1 cellular context compared by ENCODE assay signal in the genomic region with DNA sequence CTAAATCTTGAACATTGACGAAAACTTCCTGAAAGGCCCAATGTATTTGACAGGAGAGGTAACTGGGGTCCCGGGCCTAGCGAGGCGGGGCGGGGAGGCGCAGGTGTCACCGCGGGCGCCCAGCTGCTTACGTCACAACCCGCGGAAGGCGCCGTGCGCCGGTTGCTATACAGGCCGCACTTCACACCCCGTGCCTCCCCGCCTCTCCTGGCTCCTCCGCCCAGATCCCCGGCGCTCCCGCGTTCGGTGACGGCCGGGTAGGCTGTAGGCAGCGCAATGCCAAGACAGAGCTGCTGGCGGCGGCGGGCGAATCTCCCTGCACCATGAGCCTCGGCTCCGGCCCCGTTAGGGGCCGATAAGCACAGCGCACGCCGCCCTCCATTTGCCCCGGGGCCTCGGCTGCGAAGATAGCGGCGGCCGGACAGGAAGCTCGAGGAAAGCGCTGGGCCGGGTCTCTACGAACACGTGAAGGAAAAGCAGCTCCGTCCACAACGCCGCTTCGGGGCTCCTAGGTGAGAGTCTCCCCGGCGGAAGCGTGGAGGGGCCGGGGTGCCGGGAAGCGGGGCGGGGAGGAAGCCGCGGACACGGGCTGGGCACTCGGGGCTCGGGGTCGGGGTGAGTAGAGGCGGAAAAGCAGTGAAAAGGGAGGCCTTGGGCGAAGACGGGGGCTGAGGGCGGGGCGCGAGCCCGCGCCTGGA.
TF ChIP-seq lines count a peak whose summit lies in the region.

A gene with protein sequence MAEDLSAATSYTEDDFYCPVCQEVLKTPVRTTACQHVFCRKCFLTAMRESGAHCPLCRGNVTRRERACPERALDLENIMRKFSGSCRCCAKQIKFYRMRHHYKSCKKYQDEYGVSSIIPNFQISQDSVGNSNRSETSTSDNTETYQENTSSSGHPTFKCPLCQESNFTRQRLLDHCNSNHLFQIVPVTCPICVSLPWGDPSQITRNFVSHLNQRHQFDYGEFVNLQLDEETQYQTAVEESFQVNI (plus strand): TSS at position 151 of the 698 bp plus-strand sequence. CDS start 903 bp downstream, outside the sequence.

TF ChIP-seq in K562, 482 proteins besides CTCF, POLR2A, EP300 and RAD21 (continued from another document and continues in another):
- TF ChIP-seq ZNF384 (IDR thresholded peaks at IDR 0.05; ENCODE audit: low read depth, low read length) (no peak), SMAD1 (IDR thresholded peaks at IDR 0.05; ENCODE audit: low read depth, low read length, partially characterized antibody) (peak; percentile 84), ZBTB40 (IDR thresholded peaks at IDR 0.05) (0 out of 2 replicates have a peak, but pooled peaks have one; percentile 13), ZBTB40 (CRISPR knock-in tag; IDR thresholded peaks at IDR 0.05) (no peak), ZKSCAN3 (CRISPR knock-in tag; IDR thresholded peaks at IDR 0.05) (no peak), HIVEP1 (CRISPR knock-in tag; IDR thresholded peaks at IDR 0.05) (no peak), CHD1 (IDR thresholded peaks at IDR 0.05; ENCODE audit: low read length) (peak; percentile 73), ZNF165 (CRISPR knock-in tag; IDR thresholded peaks at IDR 0.05; ENCODE audit: borderline replicate concordance) (no peak), GATA2 (CRISPR knock-in tag; IDR thresholded peaks at IDR 0.05) (peak; percentile 66; the same call in 1 of the 2 replicates), MED1 (CRISPR knock-in tag; IDR thresholded peaks at IDR 0.05; ENCODE audit: borderline replicate concordance) (no peak), THRAP3 (IDR thresholded peaks at IDR 0.05; ENCODE audit: borderline replicate concordance) (no peak), GTF2A2 (tag; IDR thresholded peaks at IDR 0.05) (no peak; the same call in 1 of the 2 replicates), HES1 (IDR thresholded peaks at IDR 0.05; ENCODE audit: low read depth) (0 out of 2 replicates have a peak, but pooled peaks have one; percentile 39), ZNF146 (CRISPR knock-in tag; IDR thresholded peaks at IDR 0.05; ENCODE audit: unreplicated experiment) (no peak), NFXL1 (CRISPR knock-in tag; IDR thresholded peaks at IDR 0.05) (no peak), HOMEZ (CRISPR knock-in tag; IDR thresholded peaks at IDR 0.05) (no peak), ZNF551 (CRISPR knock-in tag; IDR thresholded peaks at IDR 0.05) (no peak), MXI1 (IDR thresholded peaks at IDR 0.05; ENCODE audit: low read depth, low read length) (no peak), HDGF (IDR thresholded peaks at IDR 0.05) (no peak), NR3C1 (CRISPR knock-in tag; IDR thresholded peaks at IDR 0.05) (peak; percentile 46; the same call in 1 of the 2 replicates), ZNF184 (CRISPR knock-in tag; IDR thresholded peaks at IDR 0.05) (no peak), MAZ (CRISPR knock-in tag; conservative IDR thresholded peaks at IDR 0.05 in 1 of 2, IDR thresholded peaks at IDR 0.05 in 1 of 2) (peak; percentile 56 to 78), TAF15 (IDR thresholded peaks at IDR 0.05; ENCODE audit: low read depth, low read length) (no peak), ZSCAN29 (IDR thresholded peaks at IDR 0.05) (peak; percentile 76; the same call in 1 of the 2 replicates), MEIS2 (IDR thresholded peaks at IDR 0.05; ENCODE audit: partially characterized antibody) (no peak), TARDBP (IDR thresholded peaks at IDR 0.05) (peak; percentile 64; the same call in 1 of the 2 replicates), JUNB (CRISPR knock-in tag; conservative IDR thresholded peaks at IDR 0.05) (no peak), MXD1 (CRISPR knock-in tag; IDR thresholded peaks at IDR 0.05; ENCODE audit: borderline replicate concordance, poor library complexity, severe bottlenecking) (peak; percentile 4), POLR3A (IDR thresholded peaks at IDR 0.05; ENCODE audit: borderline replicate concordance, extremely low read depth, insufficient read depth, insufficient read length) (no peak), MITF (IDR thresholded peaks at IDR 0.05) (no peak), CHD4 (IDR thresholded peaks at IDR 0.05; ENCODE audit: insufficient read depth, insufficient replicate concordance, low read depth, low read length, poor library complexity, severe bottlenecking) (peak; percentile 26), HOXB6 (CRISPR knock-in tag; IDR thresholded peaks at IDR 0.05; ENCODE audit: borderline replicate concordance) (no peak; the same call in 1 of the 2 replicates), THAP7 (CRISPR knock-in tag; IDR thresholded peaks at IDR 0.05) (no peak), ZNF347 (CRISPR knock-in tag; IDR thresholded peaks at IDR 0.05; ENCODE audit: low read depth) (no peak), SMC3 (conservative IDR thresholded peaks at IDR 0.05; ENCODE audit: insufficient read depth, low read depth, low read length) (no peak), FOXP1 (CRISPR knock-in tag; IDR thresholded peaks at IDR 0.05) (no peak; the same call in 1 of the 2 replicates), ZNF764 (CRISPR knock-in tag; IDR thresholded peaks at IDR 0.05; ENCODE audit: low read depth) (no peak)
- TF ChIP-seq, protein P1, sequence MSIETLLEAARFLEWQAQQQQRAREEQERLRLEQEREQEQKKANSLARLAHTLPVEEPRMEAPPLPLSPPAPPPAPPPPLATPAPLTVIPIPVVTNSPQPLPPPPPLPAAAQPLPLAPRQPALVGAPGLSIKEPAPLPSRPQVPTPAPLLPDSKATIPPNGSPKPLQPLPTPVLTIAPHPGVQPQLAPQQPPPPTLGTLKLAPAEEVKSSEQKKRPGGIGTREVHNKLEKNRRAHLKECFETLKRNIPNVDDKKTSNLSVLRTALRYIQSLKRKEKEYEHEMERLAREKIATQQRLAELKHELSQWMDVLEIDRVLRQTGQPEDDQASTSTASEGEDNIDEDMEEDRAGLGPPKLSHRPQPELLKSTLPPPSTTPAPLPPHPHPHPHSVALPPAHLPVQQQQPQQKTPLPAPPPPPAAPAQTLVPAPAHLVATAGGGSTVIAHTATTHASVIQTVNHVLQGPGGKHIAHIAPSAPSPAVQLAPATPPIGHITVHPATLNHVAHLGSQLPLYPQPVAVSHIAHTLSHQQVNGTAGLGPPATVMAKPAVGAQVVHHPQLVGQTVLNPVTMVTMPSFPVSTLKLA (conservative IDR thresholded peaks at IDR 0.05) = peak; percentile 52 to 70
- TF ChIP-seq, protein P2, sequence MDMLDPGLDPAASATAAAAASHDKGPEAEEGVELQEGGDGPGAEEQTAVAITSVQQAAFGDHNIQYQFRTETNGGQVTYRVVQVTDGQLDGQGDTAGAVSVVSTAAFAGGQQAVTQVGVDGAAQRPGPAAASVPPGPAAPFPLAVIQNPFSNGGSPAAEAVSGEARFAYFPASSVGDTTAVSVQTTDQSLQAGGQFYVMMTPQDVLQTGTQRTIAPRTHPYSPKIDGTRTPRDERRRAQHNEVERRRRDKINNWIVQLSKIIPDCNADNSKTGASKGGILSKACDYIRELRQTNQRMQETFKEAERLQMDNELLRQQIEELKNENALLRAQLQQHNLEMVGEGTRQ (CRISPR knock-in tag; IDR thresholded peaks at IDR 0.05) = peak; percentile 4; the same call in 1 of the 2 replicates
